9 cellular contexts compared by ENCODE assay signal in the genomic region with DNA sequence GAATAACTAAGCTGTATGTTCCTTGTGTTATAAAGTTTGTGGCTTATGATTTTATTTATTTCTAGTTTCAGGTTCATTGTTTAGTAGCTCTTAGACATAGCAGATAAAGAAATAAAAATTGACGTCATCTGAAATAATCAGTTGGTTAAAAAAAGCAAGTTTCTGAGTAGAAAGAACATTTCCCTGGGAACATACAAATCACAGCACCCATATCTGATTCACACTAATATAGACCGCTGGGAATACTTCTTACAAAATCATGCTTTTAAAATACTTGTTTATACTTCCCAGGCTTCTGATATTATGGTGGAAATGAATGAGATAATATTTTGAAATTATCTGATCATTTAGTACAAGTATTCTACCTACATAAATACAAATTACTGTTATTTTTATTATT.
"Had no signal": no experiment of that assay in that cellular context is flagged by ENCODE, and none has a peak within 500 bp of the region (broad histone marks: within the 10 kb centered on the region; RNA-seq: fewer than 3 reads in every experiment).

No MANE protein-coding gene starts in this region.

- H2AFZ ChIP-seq: GM23338 had no signal

- FAIRE-seq: H1, H54, K562 had no signal

- DNase-seq: H9, HCEC 1CT, IMR-90, KG1 had no signal

- H3K4me3 ChIP-seq: GM23338, K562 had no signal

- H3K27ac ChIP-seq: HL-60 had no signal

- H3K4me2 ChIP-seq: GM23338 had no signal

- ATAC-seq: GM23338, K562 had no signal
